Comparison of ENCODE assay signal across 23 cellular contexts in genomic region chr4:85745939-85746338, GRCh38.
DNase-seq lines count a peak whose midpoint lies in the region; ATAC-seq and TF ChIP-seq lines count a peak whose summit lies in the region.
"Had no signal": no experiment of that assay in that cellular context is flagged by ENCODE, and none has a peak within 500 bp of the region (broad histone marks: within the 10 kb centered on the region; RNA-seq: fewer than 3 reads in every experiment).

No MANE protein-coding gene starts in this region.

- H4K20me1 ChIP-seq in OCI-LY7 (ENCODE audit: insufficient read depth, low read length) (no peaks in the 10 kb centered on the region), smooth muscle cell (ENCODE audit: low read depth) (no peaks in the 10 kb centered on the region)

- peaks cover 1% of the 10 kb centered on the region for H3K27me3 Mint-ChIP-seq in IgD-negative memory B cell

- H3K4me2 ChIP-seq in OCI-LY7 (ENCODE audit: low read length), result no peak overlapping the region
- peak overlapping the region; percentile 24 for H3K4me2 ChIP-seq in smooth muscle cell
- H3K4me2 ChIP-seq: PC-9, SK-N-SH had no signal

- H3K27ac ChIP-seq in OCI-LY7 (ENCODE audit: low read depth, low read length, poor library complexity, severe bottlenecking) (no peak overlapping the region), smooth muscle cell (ENCODE audit: low read depth) (no peak overlapping the region)
- H3K27ac ChIP-seq: C4-2B, PC-9 had no signal

- CTCF ChIA-PET in OCI-LY7 (lab: Charles Lee; ENCODE audit: unreplicated experiment), result no interaction called here

- no peak overlapping the region for H3K9ac ChIP-seq in smooth muscle cell (ENCODE audit: low read depth)
- H3K9ac ChIP-seq: SK-N-SH had no signal

- no peak for DNase-seq in OCI-LY7 (ENCODE audit: low spot score)
- DNase-seq in left colon, result no peak
- no peak for DNase-seq in smooth muscle cell (lab: John Stamatoyannopoulos, UW; ENCODE audit: unreplicated experiment)
- no peak for DNase-seq in left ventricle myocardium superior
- no peak for DNase-seq in stimulated activated naive CD8-positive, alpha-beta T cell treated with anti-CD3 and anti-CD28 coated beads, Interleukin-15, Interleukin-2, amounts not matched to agents 100 U/mL and 50 U/mL, for 24 hours
- DNase-seq: Calu3; CD8-positive, alpha-beta memory T cell; DMS153; GDM1; MM.1S; NCI-H1092; NCI-H1436; NCI-H1930; NCI-H2171; NCI-H345; NCI-H82; PC-9; SIG-M5; SK-N-SH; T-cell had no signal

- H3K36me3 ChIP-seq in OCI-LY7 (ENCODE audit: insufficient read depth, low read length) (no peaks in the 10 kb centered on the region), smooth muscle cell (ENCODE audit: low read depth) (no peaks in the 10 kb centered on the region)

- peak; percentile 74 for ATAC-seq in left colon
- ATAC-seq in left ventricle myocardium superior, result no peak
- no peak for ATAC-seq in HG03469 (IDR thresholded peaks at IDR 0.05; ENCODE audit: unreplicated experiment)
- no peak for ATAC-seq in stimulated activated naive CD8-positive, alpha-beta T cell treated with anti-CD3 and anti-CD28 coated beads, Interleukin-15, Interleukin-2, amounts not matched to agents 100 U/mL and 50 U/mL, for 24 hours
- ATAC-seq: T-cell had no signal

- H3K9me3 ChIP-seq in OCI-LY7 (ENCODE audit: low read length) (no peaks in the 10 kb centered on the region), smooth muscle cell (replicated peaks; ENCODE audit: low read depth) (no peaks in the 10 kb centered on the region)
- H3K9me3 ChIP-seq: SK-N-SH had no signal

- 92% methylated on average over 3 of the region's 3 CpGs for WGBS in smooth muscle cell (ENCODE audit: low lambda C conversion rate)

- H3K9me2 ChIP-seq in OCI-LY7 (ENCODE audit: insufficient read depth, low read length), result no peaks in the 10 kb centered on the region
- H3K9me2 ChIP-seq: SK-N-SH had no signal

- no peak overlapping the region for H3K4me3 ChIP-seq in OCI-LY7 (ENCODE audit: low read depth, low read length, poor library complexity, severe bottlenecking)
- H3K4me3 ChIP-seq in smooth muscle cell, result no peak overlapping the region
- H3K4me3 ChIP-seq: PC-9 had no signal

- H3K27ac Mint-ChIP-seq in IgD-negative memory B cell, result peak overlapping the region; percentile 73 to 88 (median 85)
- H3K27ac Mint-ChIP-seq: CD8-positive, alpha-beta memory T cell; T-cell had no signal

- H3F3A ChIP-seq in smooth muscle cell (ENCODE audit: low read depth), result peaks cover 7% of the 10 kb centered on the region

- POLR2A ChIA-PET in OCI-LY7 (lab: Charles Lee), result interaction anchor here (0.6 to 1.8 kb wide), 3 partner anchors 33 to 269 kb away, joined by 3 to 5 read pairs (median 4); no protein-coding TSS in a partner anchor

- peak overlapping the region; percentile 13; the same call in 1 of the 2 replicates for H2AFZ ChIP-seq in OCI-LY7 (ENCODE audit: low read length)
- H2AFZ ChIP-seq in smooth muscle cell (ENCODE audit: low read depth), result no peak overlapping the region
- H2AFZ ChIP-seq: PC-9 had no signal

- H3K4me3 Mint-ChIP-seq in IgD-negative memory B cell, result peak overlapping the region in 2 of 4 donors; percentile 29 to 67
- H3K4me3 Mint-ChIP-seq: CD8-positive, alpha-beta memory T cell; T-cell had no signal

- TF ChIP-seq CTCF in OCI-LY7 (conservative IDR thresholded peaks at IDR 0.05; ENCODE audit: low read length) (no peak), smooth muscle cell (IDR thresholded peaks at IDR 0.05; ENCODE audit: borderline replicate concordance, insufficient read depth, poor library complexity, severe bottlenecking) (no peak)

- no TSS peak for BruUV-seq in OCI-LY7 (replicated peaks; lab: Mats Ljungman, UMichigan)

- no peaks in the 10 kb centered on the region for H3K79me2 ChIP-seq in OCI-LY7 (ENCODE audit: insufficient read depth, low read depth, low read length)
- no peaks in the 10 kb centered on the region for H3K79me2 ChIP-seq in smooth muscle cell (ENCODE audit: low read depth)

- H3K27me3 ChIP-seq in smooth muscle cell (ENCODE audit: low read depth), result no peaks in the 10 kb centered on the region

- peaks cover 28 to 75% (median 66%) of the 10 kb centered on the region in 3 donors for H3K4me1 Mint-ChIP-seq in IgD-negative memory B cell
- H3K4me1 Mint-ChIP-seq: CD8-positive, alpha-beta memory T cell; T-cell had no signal

- intact Hi-C loops in OCI-LY7 (cut with micrococcal nuclease; ENCODE audit: unreplicated experiment), result loop anchor here (5.0 kb wide), 5 partner anchors 139 to 519 kb away; no protein-coding TSS in a partner anchor
- intact Hi-C loops in left colon (cut with DNase I, micrococcal nuclease), result loop anchor here in 1 of 2 donors (2.0 kb wide), 1 partner anchor 599 kb away; no protein-coding TSS in a partner anchor
- intact Hi-C loops in left ventricle myocardium superior (cut with micrococcal nuclease), result loop anchor here (5.0 to 10.0 kb wide), 3 partner anchors 151 to 599 kb away; partner anchors contain the start of gene ARHGAP24

- H3K9me3 Mint-ChIP-seq in IgD-negative memory B cell, result no peaks in the 10 kb centered on the region

- H3K36me3 Mint-ChIP-seq in IgD-negative memory B cell, result peaks cover 1% of the 10 kb centered on the region
- H3K36me3 Mint-ChIP-seq: CD8-positive, alpha-beta memory T cell; T-cell had no signal

- H3K4me1 ChIP-seq in OCI-LY7 (ENCODE audit: insufficient read depth, low read length, poor library complexity, severe bottlenecking), result peaks cover 32% of the 10 kb centered on the region
- peaks cover 18% of the 10 kb centered on the region for H3K4me1 ChIP-seq in smooth muscle cell (ENCODE audit: low read depth)
